1 cellular context compared by ENCODE assay signal in genomic region chr10:86400705-86401587, GRCh38.
TF ChIP-seq lines count a peak whose summit lies in the region.

No MANE protein-coding gene starts in this region.

TF ChIP-seq in HepG2, 621 proteins besides CTCF, POLR2A, EP300 and RAD21 (continued from another document and continues in another):
- TF ChIP-seq NFKBIZ (CRISPR knock-in tag; IDR thresholded peaks at IDR 0.05) = no peak
- no peak; the same call in 1 of the 2 replicates for TF ChIP-seq KMT2B (CRISPR knock-in tag; IDR thresholded peaks at IDR 0.05)
- peak; percentile 19; the same call in 1 of the 2 replicates for TF ChIP-seq POLR2AphosphoS5 (IDR thresholded peaks at IDR 0.05; ENCODE audit: low read depth, low read length)
- no peak for TF ChIP-seq RBAK (CRISPR knock-in tag; IDR thresholded peaks at IDR 0.05)
- TF ChIP-seq STAT5B (CRISPR knock-in tag; IDR thresholded peaks at IDR 0.05) = no peak
- TF ChIP-seq ZNF501 (CRISPR knock-in tag; IDR thresholded peaks at IDR 0.05) = no peak
- TF ChIP-seq SMYD3 (CRISPR knock-in tag; IDR thresholded peaks at IDR 0.05) = no peak
- TF ChIP-seq, protein P1, sequence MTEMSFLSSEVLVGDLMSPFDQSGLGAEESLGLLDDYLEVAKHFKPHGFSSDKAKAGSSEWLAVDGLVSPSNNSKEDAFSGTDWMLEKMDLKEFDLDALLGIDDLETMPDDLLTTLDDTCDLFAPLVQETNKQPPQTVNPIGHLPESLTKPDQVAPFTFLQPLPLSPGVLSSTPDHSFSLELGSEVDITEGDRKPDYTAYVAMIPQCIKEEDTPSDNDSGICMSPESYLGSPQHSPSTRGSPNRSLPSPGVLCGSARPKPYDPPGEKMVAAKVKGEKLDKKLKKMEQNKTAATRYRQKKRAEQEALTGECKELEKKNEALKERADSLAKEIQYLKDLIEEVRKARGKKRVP (CRISPR knock-in tag; IDR thresholded peaks at IDR 0.05) = no peak
- TF ChIP-seq NFE2L1 (CRISPR knock-in tag; IDR thresholded peaks at IDR 0.05; ENCODE audit: borderline replicate concordance) = no peak
- no peak for TF ChIP-seq SIN3B (IDR thresholded peaks at IDR 0.05; ENCODE audit: low read length)
- no peak for TF ChIP-seq BORCS8-MEF2B (CRISPR knock-in tag; IDR thresholded peaks at IDR 0.05)
- TF ChIP-seq ZNF546 (CRISPR knock-in tag; conservative IDR thresholded peaks at IDR 0.05) = no peak
- TF ChIP-seq PHF8 (CRISPR knock-in tag; IDR thresholded peaks at IDR 0.05) = no peak; the same call in none of the 2 replicates
- TF ChIP-seq GFI1 (CRISPR knock-in tag; IDR thresholded peaks at IDR 0.05; ENCODE audit: borderline replicate concordance) = no peak
- TF ChIP-seq ZNF331 (CRISPR knock-in tag; IDR thresholded peaks at IDR 0.05) = 0 out of 2 replicates have a peak, but pooled peaks have one; percentile 4
- no peak for TF ChIP-seq MAFG (CRISPR knock-in tag; IDR thresholded peaks at IDR 0.05)
- no peak for TF ChIP-seq E2F1 (CRISPR knock-in tag; IDR thresholded peaks at IDR 0.05)
- TF ChIP-seq ZNF781 (CRISPR knock-in tag; IDR thresholded peaks at IDR 0.05; ENCODE audit: borderline replicate concordance, not compliant biosample characterization) = no peak
- no peak for TF ChIP-seq ZNF496 (CRISPR knock-in tag; IDR thresholded peaks at IDR 0.05; ENCODE audit: insufficient replicate concordance)
- no peak for TF ChIP-seq PHF21A (CRISPR knock-in tag; IDR thresholded peaks at IDR 0.05)
- no peak for TF ChIP-seq ZFP1 (CRISPR knock-in tag; IDR thresholded peaks at IDR 0.05)
- TF ChIP-seq RBFOX2 (IDR thresholded peaks at IDR 0.05; ENCODE audit: low read depth, low read length) = peak; percentile 84
- TF ChIP-seq ZNF646 (CRISPR knock-in tag; IDR thresholded peaks at IDR 0.05) = no peak
- 0 out of 2 replicates have a peak, but pooled peaks have one; percentile 28 for TF ChIP-seq GTF3A (CRISPR knock-in tag; conservative IDR thresholded peaks at IDR 0.05)
- no peak for TF ChIP-seq JDP2 (CRISPR knock-in tag; IDR thresholded peaks at IDR 0.05; ENCODE audit: borderline replicate concordance)
- no peak; the same call in 1 of the 2 replicates for TF ChIP-seq SRY (CRISPR knock-in tag; IDR thresholded peaks at IDR 0.05)
- TF ChIP-seq HNF4G (IDR thresholded peaks at IDR 0.05; ENCODE audit: borderline replicate concordance, low read depth, low read length) = no peak
- no peak for TF ChIP-seq HNF4G (CRISPR knock-in tag; IDR thresholded peaks at IDR 0.05; ENCODE audit: borderline replicate concordance, low read depth)
- TF ChIP-seq KAT2B (IDR thresholded peaks at IDR 0.05; ENCODE audit: borderline replicate concordance, low read depth, low read length) = no peak
- TF ChIP-seq ZNF629 (CRISPR knock-in tag; conservative IDR thresholded peaks at IDR 0.05) = peak; percentile 99
- TF ChIP-seq NCOA5 (CRISPR knock-in tag; IDR thresholded peaks at IDR 0.05) = no peak
- TF ChIP-seq, protein P2, sequence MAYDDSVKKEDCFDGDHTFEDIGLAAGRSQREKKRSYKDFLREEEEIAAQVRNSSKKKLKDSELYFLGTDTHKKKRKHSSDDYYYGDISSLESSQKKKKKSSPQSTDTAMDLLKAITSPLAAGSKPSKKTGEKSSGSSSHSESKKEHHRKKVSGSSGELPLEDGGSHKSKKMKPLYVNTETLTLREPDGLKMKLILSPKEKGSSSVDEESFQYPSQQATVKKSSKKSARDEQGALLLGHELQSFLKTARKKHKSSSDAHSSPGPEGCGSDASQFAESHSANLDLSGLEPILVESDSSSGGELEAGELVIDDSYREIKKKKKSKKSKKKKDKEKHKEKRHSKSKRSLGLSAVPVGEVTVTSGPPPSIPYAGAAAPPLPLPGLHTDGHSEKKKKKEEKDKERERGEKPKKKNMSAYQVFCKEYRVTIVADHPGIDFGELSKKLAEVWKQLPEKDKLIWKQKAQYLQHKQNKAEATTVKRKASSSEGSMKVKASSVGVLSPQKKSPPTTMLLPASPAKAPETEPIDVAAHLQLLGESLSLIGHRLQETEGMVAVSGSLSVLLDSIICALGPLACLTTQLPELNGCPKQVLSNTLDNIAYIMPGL (CRISPR knock-in tag; IDR thresholded peaks at IDR 0.05; ENCODE audit: borderline replicate concordance in 1 of 2, low read depth in 1 of 2) = no peak; a peak in 2 of 4 replicates
- TF ChIP-seq NFYC (CRISPR knock-in tag; IDR thresholded peaks at IDR 0.05) = no peak
- TF ChIP-seq NFATC3 (CRISPR knock-in tag; IDR thresholded peaks at IDR 0.05) = no peak
- no peak; the same call in 1 of the 2 replicates for TF ChIP-seq ISX (CRISPR knock-in tag; conservative IDR thresholded peaks at IDR 0.05)
- no peak for TF ChIP-seq MBNL3 (CRISPR knock-in tag; conservative IDR thresholded peaks at IDR 0.05)
- TF ChIP-seq ZNF547 (CRISPR knock-in tag; IDR thresholded peaks at IDR 0.05) = no peak; the same call in 1 of the 2 replicates
- no peak; the same call in 1 of the 2 replicates for TF ChIP-seq ZNF772 (CRISPR knock-in tag; IDR thresholded peaks at IDR 0.05)
- TF ChIP-seq NCOR1 (IDR thresholded peaks at IDR 0.05; ENCODE audit: borderline replicate concordance, low read length) = no peak
- TF ChIP-seq ATF7-NPFF (CRISPR knock-in tag; IDR thresholded peaks at IDR 0.05; ENCODE audit: low read depth) = peak; percentile 42; the same call in 1 of the 2 replicates
- peak; percentile 71; the same call in 1 of the 2 replicates for TF ChIP-seq ZNF333 (CRISPR knock-in tag; IDR thresholded peaks at IDR 0.05; ENCODE audit: borderline replicate concordance)
- TF ChIP-seq ZBED4 (CRISPR knock-in tag; IDR thresholded peaks at IDR 0.05; ENCODE audit: borderline replicate concordance) = no peak
- TF ChIP-seq, protein P3, sequence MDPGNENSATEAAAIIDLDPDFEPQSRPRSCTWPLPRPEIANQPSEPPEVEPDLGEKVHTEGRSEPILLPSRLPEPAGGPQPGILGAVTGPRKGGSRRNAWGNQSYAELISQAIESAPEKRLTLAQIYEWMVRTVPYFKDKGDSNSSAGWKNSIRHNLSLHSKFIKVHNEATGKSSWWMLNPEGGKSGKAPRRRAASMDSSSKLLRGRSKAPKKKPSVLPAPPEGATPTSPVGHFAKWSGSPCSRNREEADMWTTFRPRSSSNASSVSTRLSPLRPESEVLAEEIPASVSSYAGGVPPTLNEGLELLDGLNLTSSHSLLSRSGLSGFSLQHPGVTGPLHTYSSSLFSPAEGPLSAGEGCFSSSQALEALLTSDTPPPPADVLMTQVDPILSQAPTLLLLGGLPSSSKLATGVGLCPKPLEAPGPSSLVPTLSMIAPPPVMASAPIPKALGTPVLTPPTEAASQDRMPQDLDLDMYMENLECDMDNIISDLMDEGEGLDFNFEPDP (CRISPR knock-in tag; conservative IDR thresholded peaks at IDR 0.05) = 0 out of 2 replicates have a peak, but pooled peaks have one; percentile 81
- TF ChIP-seq MIER3 (CRISPR knock-in tag; IDR thresholded peaks at IDR 0.05; ENCODE audit: borderline replicate concordance) = no peak; the same call in 1 of the 2 replicates
- no peak for TF ChIP-seq ZNF432 (CRISPR knock-in tag; IDR thresholded peaks at IDR 0.05; ENCODE audit: borderline replicate concordance)
- TF ChIP-seq NR0B2 (CRISPR knock-in tag; IDR thresholded peaks at IDR 0.05) = no peak
- TF ChIP-seq PRDM15 (CRISPR knock-in tag; IDR thresholded peaks at IDR 0.05) = peak; percentile 65; the same call in 1 of the 2 replicates
